In genomic region chr12:46450279-46450748, GRCh38 we compare ENCODE assay signal across 10 cellular contexts.
DNase-seq lines count a peak whose midpoint lies in the region; ATAC-seq and TF ChIP-seq lines count a peak whose summit lies in the region.
"Had no signal": no experiment of that assay in that cellular context is flagged by ENCODE, and none has a peak within 500 bp of the region (broad histone marks: within the 10 kb centered on the region; RNA-seq: fewer than 3 reads in every experiment).

No MANE protein-coding gene starts in this region.

- peak; percentile 31 to 34 for DNase-seq in Kasumi-1 (lab: John Stamatoyannopoulos, UW)
- peak; percentile 83 for DNase-seq in coronary artery (ENCODE audit: low spot score)
- peak; percentile 67 for DNase-seq in mucosa of gallbladder (ENCODE audit: low spot score)
- no peak for DNase-seq in HEK293T (ENCODE audit: extremely low spot score)
- no peak for DNase-seq in CD4-positive, alpha-beta T cell
- DNase-seq in cerebellar nuclear complex (lab: John Stamatoyannopoulos, UW): no peak
- DNase-seq: EL, NCI-H1930 had no signal

- no peaks in the 10 kb centered on the region for H3K9me3 ChIP-seq in CD4-positive, alpha-beta T cell (ENCODE audit: control insufficient read depth, low read length)

- no peak overlapping the region for H2AFZ ChIP-seq in ACC112 (ENCODE audit: low read length, unreplicated experiment)

- no peak overlapping the region for H3K27ac Mint-ChIP-seq in CD4-positive, alpha-beta T cell

- intact Hi-C loops in CD4-positive, alpha-beta T cell (cut with DNase I, micrococcal nuclease): no loop called here

- H3K4me1 Mint-ChIP-seq in CD4-positive, alpha-beta T cell (ENCODE audit: low read depth): peaks cover 48% of the 10 kb centered on the region

- H3K27me3 Mint-ChIP-seq in CD4-positive, alpha-beta T cell: no peaks in the 10 kb centered on the region

- no peak overlapping the region for H3K4me3 Mint-ChIP-seq in CD4-positive, alpha-beta T cell

- H3K36me3 Mint-ChIP-seq in CD4-positive, alpha-beta T cell (ENCODE audit: low read depth): no peaks in the 10 kb centered on the region

- no peaks in the 10 kb centered on the region for H3K9me3 Mint-ChIP-seq in CD4-positive, alpha-beta T cell

- peaks cover 61% of the 10 kb centered on the region for H3K4me1 ChIP-seq in ACC112 (ENCODE audit: control insufficient read depth, insufficient read depth, low read length, unreplicated experiment)

- no peaks in the 10 kb centered on the region for H3K27me3 ChIP-seq in ACC112 (ENCODE audit: insufficient read depth, low read length)
- no peaks in the 10 kb centered on the region for H3K27me3 ChIP-seq in CD4-positive, alpha-beta T cell (ENCODE audit: control insufficient read depth, insufficient read depth, low read length)

- ATAC-seq in CD4-positive, alpha-beta T cell (ENCODE audit: poor library complexity): no peak
- ATAC-seq in HG03521 (IDR thresholded peaks at IDR 0.05; ENCODE audit: unreplicated experiment): no peak

- H3K27ac ChIP-seq in ACC112 (ENCODE audit: low read depth, low read length) (peak overlapping the region; percentile 51), coronary artery (peak overlapping the region; percentile 47 to 73)
- H3K27ac ChIP-seq in CD4-positive, alpha-beta T cell (ENCODE audit: low read depth, low read length): no peak overlapping the region

- POLR2A ChIA-PET in HEK293T (lab: Yijun Ruan, JAX): interaction anchor here (0.5 kb wide), 1 partner anchor 90 kb away, joined by 3 read pairs; no protein-coding TSS in a partner anchor
- POLR2A ChIA-PET in CD4-positive, alpha-beta T cell (lab: Charles Lee): interaction anchor here (1.8 kb wide), 1 partner anchor 10 kb away, joined by 6 read pairs; no protein-coding TSS in a partner anchor

- H3K36me3 ChIP-seq in ACC112 (ENCODE audit: insufficient read depth, low read length): 0 out of 2 replicates have a peak, but pooled peaks cover 4% of the 10 kb centered on the region

- H3K4me3 ChIP-seq in ACC112 (ENCODE audit: low read depth, low read length) (peak overlapping the region; percentile 29; the same call in 1 of the 2 replicates), coronary artery (no peak overlapping the region)

- no peaks in the 10 kb centered on the region for H3K79me2 ChIP-seq in ACC112 (ENCODE audit: control insufficient read depth, insufficient read depth, low read length, unreplicated experiment)

- no peak for TF ChIP-seq CTCF in coronary artery (IDR thresholded peaks at IDR 0.05)
- TF ChIP-seq CTCF in CD4-positive, alpha-beta T cell (IDR thresholded peaks at IDR 0.05): no peak

- CTCF ChIA-PET in HEK293T (lab: Yijun Ruan, JAX): no interaction called here
- CTCF ChIA-PET in CD4-positive, alpha-beta T cell (lab: Charles Lee): no interaction called here

TF ChIP-seq in HEK293T, 16 proteins besides CTCF, POLR2A, EP300 and RAD21:
- TF ChIP-seq FOXA1 (IDR thresholded peaks at IDR 0.05): no peak
- no peak for TF ChIP-seq ZNF384 (IDR thresholded peaks at IDR 0.05)
- no peak for TF ChIP-seq SP1 (IDR thresholded peaks at IDR 0.05)

Comparison
In these comparisons a context has a peak if more than half of its experiments do, and no peak if none do; other contexts are left out.
1. DNase-seq: peak in Kasumi-1 (2 of 2), coronary artery (single experiment) and mucosa of gallbladder (single experiment); none in HEK293T (single experiment), CD4-positive, alpha-beta T cell (0 of 10) and cerebellar nuclear complex (0 of 2).